ENCODE assay signal across 22 cellular contexts in genomic region chr3:16470590-16470989, GRCh38.
"Had no signal": no experiment of that assay in that cellular context is flagged by ENCODE, and none has a peak within 500 bp of the region (broad histone marks: within the 10 kb centered on the region; RNA-seq: fewer than 3 reads in every experiment).

No MANE protein-coding gene starts in this region.

- H3K27ac ChIP-seq: adrenal gland, breast epithelium, colonic mucosa, foreskin keratinocyte, spleen, stomach, uterus had no signal

- H3K4me3 Mint-ChIP-seq: activated B cell treated with CpG ODN at 0.5 μM for 24 hours; activated CD4-positive, alpha-beta T cell treated with anti-CD3 and anti-CD28 coated beads for 36 hours; activated T-cell treated with anti-CD3 and anti-CD28 coated beads, Interleukin-2, amount 50 U/mL, for 4 hours had no signal

- ATAC-seq: activated CD4-positive, alpha-beta T cell treated with anti-CD3 and anti-CD28 coated beads for 36 hours; activated T-cell treated with anti-CD3 and anti-CD28 coated beads, Interleukin-2, amount 50 U/mL, for 4 hours; foreskin keratinocyte; left lobe of liver; naive thymus-derived CD8-positive, alpha-beta T cell had no signal

- H3K4me1 ChIP-seq: breast epithelium, colonic mucosa, foreskin keratinocyte had no signal

- H3K36me3 ChIP-seq: adrenal gland, breast epithelium, colonic mucosa, uterus had no signal

- FAIRE-seq: astrocyte had no signal

- H3K27ac Mint-ChIP-seq: activated B cell treated with CpG ODN at 0.5 μM for 24 hours, progenitor cell of endocrine pancreas had no signal

- H3K27me3 ChIP-seq: adrenal gland, breast epithelium, colonic mucosa, foreskin keratinocyte, spleen, stomach, uterus had no signal

- H3K27me3 Mint-ChIP-seq: activated B cell treated with CpG ODN at 0.5 μM for 24 hours; activated CD4-positive, alpha-beta T cell treated with anti-CD3 and anti-CD28 coated beads for 36 hours; naive thymus-derived CD8-positive, alpha-beta T cell had no signal

- H3K9me3 Mint-ChIP-seq: activated B cell treated with CpG ODN at 0.5 μM for 24 hours; activated T-cell treated with anti-CD3 and anti-CD28 coated beads, Interleukin-2, amount 50 U/mL, for 4 hours had no signal

- DNase-seq: activated B cell treated with CpG ODN at 0.5 μM for 24 hours; activated CD4-positive, alpha-beta T cell treated with anti-CD3 and anti-CD28 coated beads for 36 hours; activated CD4-positive, alpha-beta T cell treated with anti-CD3 and anti-CD28 coated beads, Interleukin-2, amount 50 U/mL, for 4 hours; activated CD8-positive, alpha-beta memory T cell treated with anti-CD3 and anti-CD28 coated beads for 24 hours; activated CD8-positive, alpha-beta memory T cell treated with anti-CD3 and anti-CD28 coated beads, Interleukin-2, amount 50 U/mL, for 4 hours; activated effector memory CD4-positive, alpha-beta T cell treated with Interleukin-2 at 50 U/mL for 16 hours; activated naive CD4-positive, alpha-beta T cell treated with anti-CD3 and anti-CD28 coated beads, Interleukin-2, amount 50 U/mL, for 16 hours; activated T-cell treated with anti-CD3 and anti-CD28 coated beads, Interleukin-2, amount 50 U/mL, for 4 hours; adrenal gland; colonic mucosa; foreskin keratinocyte; naive thymus-derived CD8-positive, alpha-beta T cell; spleen; stimulated activated CD4-positive, alpha-beta T cell treated with anti-CD3 and anti-CD28 coated beads, Interleukin-4, amount 100 ng/mL, for 1 hour; stomach; T1000; trophoblast cell; uterus had no signal

- H3K9me3 ChIP-seq: adrenal gland, colonic mucosa, uterus had no signal

- H3K4me3 ChIP-seq: adrenal gland, breast epithelium, colonic mucosa, spleen, stomach, uterus had no signal
